Comparison of ENCODE assay signal across 6 cellular contexts in the genomic region with DNA sequence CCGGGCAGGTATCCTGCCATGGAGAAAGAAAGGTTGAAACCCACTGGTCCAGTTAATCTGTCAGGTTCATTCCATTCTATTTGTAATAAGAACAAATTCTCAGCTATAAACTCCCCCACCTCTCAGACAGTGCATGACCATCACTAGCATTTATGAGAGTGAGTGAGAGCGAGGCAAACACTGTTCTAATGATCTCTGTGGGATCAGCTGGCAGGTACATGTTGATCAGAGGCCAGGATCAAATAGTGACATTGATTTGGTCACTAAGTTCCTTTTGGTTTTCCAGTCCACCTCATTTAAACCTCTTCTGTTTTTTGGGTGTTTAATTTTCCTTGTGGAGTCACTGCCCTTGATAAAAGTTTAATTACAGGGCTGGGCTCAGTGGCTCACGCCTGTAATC.
"Had no signal": no experiment of that assay in that cellular context is flagged by ENCODE, and none has a peak within 500 bp of the region (broad histone marks: within the 10 kb centered on the region; RNA-seq: fewer than 3 reads in every experiment).

No MANE protein-coding gene starts in this region.

- H3K4me3 ChIP-seq: GM12878 had no signal

- FAIRE-seq: GM12878, GM12891, GM12892, GM18507 had no signal

- ATAC-seq: GM12878 had no signal

- DNase-seq: GDM1, GF-D8 had no signal
